In the genomic region with DNA sequence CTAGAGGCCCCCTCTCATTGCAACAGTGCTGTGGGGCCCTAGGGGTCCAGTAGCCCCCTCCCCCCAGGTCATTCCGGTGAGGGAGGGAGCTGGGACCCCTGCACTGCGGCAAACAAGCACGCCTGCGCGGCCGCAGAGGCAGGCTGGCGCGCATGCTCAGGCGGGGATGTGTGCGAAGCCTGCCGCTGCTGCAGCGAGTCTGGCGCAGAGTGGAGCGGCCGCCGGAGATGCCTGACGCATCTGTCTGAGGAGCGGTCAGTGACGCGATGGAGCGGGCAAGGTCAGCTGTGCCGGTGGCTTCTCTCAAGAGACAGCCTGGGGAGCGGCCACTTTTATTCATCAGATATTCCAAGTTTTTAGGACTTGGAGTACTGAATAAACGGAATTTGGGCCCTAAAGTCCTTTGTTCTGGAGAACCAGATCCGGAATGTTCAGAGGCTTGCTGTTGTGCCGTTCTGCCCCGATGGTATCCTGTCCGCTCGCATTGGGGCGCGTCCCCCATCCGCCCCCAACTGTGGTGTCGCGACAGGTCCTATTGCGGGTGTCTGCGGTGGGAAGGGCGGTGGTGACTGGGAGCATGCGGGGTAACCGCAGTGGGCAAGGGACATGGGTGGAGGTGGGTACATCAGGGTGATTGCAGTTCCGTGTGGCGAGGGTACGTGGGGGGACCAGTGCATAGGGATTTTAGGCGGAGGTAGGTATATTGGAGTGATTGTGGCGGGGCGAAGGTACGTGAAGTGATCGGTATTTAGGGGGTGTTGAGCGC, we compare ENCODE assay signal across 8 cellular contexts. TPM values are rescaled to one million over a fixed set of nuclear protein-coding genes. Genes with fewer than 3 reads are reported as not detected.
A peak's percentile ranks its signal among the peaks of the same experiment; 100 is the strongest.
DNase-seq lines count a peak whose midpoint lies in the region; ATAC-seq, FAIRE-seq and TF ChIP-seq lines count a peak whose summit lies in the region.

Gene SNRPN (plus strand): TSS at position 205 of the 766 bp plus-strand sequence. CDS start 19,467 bp downstream, outside the sequence.
A gene with protein sequence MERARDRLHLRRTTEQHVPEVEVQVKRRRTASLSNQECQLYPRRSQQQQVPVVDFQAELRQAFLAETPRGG (plus strand): TSS at position 205 of the 766 bp plus-strand sequence. CDS start 62 bp downstream, at position 267.

- TF ChIP-seq CTCF in endothelial cell of umbilical vein (IDR thresholded peaks at IDR 0.05; ENCODE audit: extremely low read depth in 1 of 2, insufficient read depth in 1 of 2, low read depth in 1 of 2, low read length in 2 of 2) = no peak

- TSS peak; percentile 23 for BruUV-seq in endothelial cell of umbilical vein (replicated peaks; lab: Mats Ljungman, UMichigan)

- H3K27ac ChIP-seq in endothelial cell of umbilical vein (ENCODE audit: insufficient read depth, low read depth, low read length) = peak within 1 kb of the TSS; percentile 64

- peaks cover 49% of the 10 kb centered on the region for H3K79me2 ChIP-seq in endothelial cell of umbilical vein (ENCODE audit: control insufficient read depth, insufficient read depth, low read length)

- ATAC-seq in HG02759 (IDR thresholded peaks at IDR 0.05; ENCODE audit: unreplicated experiment) = peak; percentile 63

- no peaks in the 10 kb centered on the region for H3K36me3 ChIP-seq in endothelial cell of umbilical vein (ENCODE audit: control insufficient read depth in 2 of 2, extremely low read depth in 1 of 2, insufficient read depth in 2 of 2, low read length in 2 of 2)

- no peaks in the 10 kb centered on the region for H3K27me3 ChIP-seq in endothelial cell of umbilical vein (ENCODE audit: control insufficient read depth in 2 of 2, insufficient read depth in 2 of 2, low read length in 2 of 2)

- H3K4me3 ChIP-seq in endothelial cell of umbilical vein (replicated peaks in 1 of 3; ENCODE audit: insufficient read depth in 1 of 3, low read depth in 1 of 3, low read length in 3 of 3) = peak within 1 kb of the TSS; percentile 41 to 95 (median 79)

- H3K4me1 ChIP-seq in endothelial cell of umbilical vein (ENCODE audit: control insufficient read depth, extremely low read depth, insufficient read depth, low read length) = peaks cover 2% of the 10 kb centered on the region

- H3K9me1 ChIP-seq in endothelial cell of umbilical vein (replicated peaks; ENCODE audit: control insufficient read depth, extremely low read depth, insufficient read depth, low read length) = no peaks in the 10 kb centered on the region

- H3K9me3 ChIP-seq in endothelial cell of umbilical vein (replicated peaks; ENCODE audit: control insufficient read depth, insufficient read depth, low read length) = no peaks in the 10 kb centered on the region

- H2AFZ ChIP-seq in endothelial cell of umbilical vein (ENCODE audit: low read depth, low read length) = peak within 1 kb of the TSS; percentile 75

- CTCF ChIA-PET in endothelial cell of umbilical vein (lab: Charles Lee) = no interaction called here

- H3K4me2 ChIP-seq in endothelial cell of umbilical vein (ENCODE audit: insufficient read depth, low read length) = peak within 1 kb of the TSS; percentile 73

- TF ChIP-seq POLR2A in endothelial cell of umbilical vein (IDR thresholded peaks at IDR 0.05; ENCODE audit: low read depth, low read length) = peak; percentile 82

- dilution Hi-C loops in endothelial cell of umbilical vein (cut with MboI; ENCODE audit: extremely low pct_ligation_motif_present, low sequenced_read_pairs) = no loop called here

- DNase-seq in GM04504 (ENCODE audit: low read depth) (peak; percentile 28), NCI-H510A treated with DMSO at 0.1 percent for 48 hours (lab: John Stamatoyannopoulos, UW) (peak; percentile 3), endothelial cell of umbilical vein (ENCODE audit: low read depth, low spot score) (peak; percentile 68), middle frontal gyrus (ENCODE audit: extremely low spot score, low spot score) (peak; percentile 27), 8988T (no peak)
- peak; percentile 65 for DNase-seq in activated CD8-positive, alpha-beta memory T cell treated with anti-CD3 and anti-CD28 coated beads, Interleukin-2, amount 50 U/mL, for 4 hours
- peak; percentile 39 to 42 for DNase-seq in stimulated activated CD8-positive, alpha-beta memory T cell treated with anti-CD3 and anti-CD28 coated beads, Interleukin-15, amount 100 ng/mL, for 4 hours (ENCODE audit: low read depth in 2 of 2)

- H4K20me1 ChIP-seq in endothelial cell of umbilical vein (replicated peaks; ENCODE audit: control insufficient read depth, extremely low read depth, insufficient read depth, low read length) = no peaks in the 10 kb centered on the region

- POLR2A ChIA-PET in endothelial cell of umbilical vein (lab: Charles Lee) = no interaction called here

- no peak for FAIRE-seq in endothelial cell of umbilical vein (lab: Jason Lieb, UNC)

- peak within 1 kb of the TSS; percentile 73 for H3K9ac ChIP-seq in endothelial cell of umbilical vein (replicated peaks; ENCODE audit: extremely low read depth, insufficient read depth, low read length)

- intact Hi-C loops in endothelial cell of umbilical vein (cut with micrococcal nuclease) = loop anchor here (1.0 to 10.0 kb wide), 3 partner anchors 9 to 1310 kb away; partner anchors contain the start of gene MAGEL2

TF ChIP-seq in endothelial cell of umbilical vein, 7 proteins besides CTCF, POLR2A, EP300 and RAD21:
- TF ChIP-seq JUN (IDR thresholded peaks at IDR 0.05; ENCODE audit: borderline replicate concordance, insufficient read depth, insufficient read length, low read depth) (no peak), POLR2AphosphoS5 (IDR thresholded peaks at IDR 0.05; ENCODE audit: insufficient read depth, low read depth, low read length) (peak; percentile 46), FOS (IDR thresholded peaks at IDR 0.05; ENCODE audit: borderline replicate concordance, insufficient read depth, low read length) (peak; percentile 29)

RNA-seq across cellular contexts. Expression of gene SNRPN, which starts in this region (rescaled TPM):
- 103 and 117 TPM in 2 replicates for total RNA-seq in endothelial cell of umbilical vein
- 163 and 192 TPM in 2 replicates for polyA plus RNA-seq in endothelial cell of umbilical vein
- 158 and 179 TPM in 2 replicates for polyA plus RNA-seq in endothelial cell of umbilical vein (2011; cell fraction: cytosol; rRNA removed)
- polyA plus RNA-seq in endothelial cell of umbilical vein (2011; cell fraction: nucleus; rRNA removed) = 119 and 124 TPM in 2 replicates
- polyA plus RNA-seq in endothelial cell of umbilical vein (2012) = 66.6 and 79.0 TPM in 2 replicates
- polyA minus RNA-seq in endothelial cell of umbilical vein = 115 and 131 TPM in 2 replicates
- not detected for polyA minus RNA-seq in endothelial cell of umbilical vein (2011; cell fraction: cytosol; rRNA and poly(A)+ RNA removed)
- 69.5 and 81.3 TPM in 2 replicates for polyA minus RNA-seq in endothelial cell of umbilical vein (2011; cell fraction: nucleus; rRNA and poly(A)+ RNA removed)

RNA-seq across cellular contexts. Expression of the second gene that starts in this region (rescaled TPM):
- total RNA-seq in endothelial cell of umbilical vein = 9.4 and 12.2 TPM in 2 replicates
- 2.3 and 3.9 TPM in 2 replicates for polyA plus RNA-seq in endothelial cell of umbilical vein
- 5.1 and 5.3 TPM in 2 replicates for polyA plus RNA-seq in endothelial cell of umbilical vein (2011; cell fraction: cytosol; rRNA removed)
- 7.8 and 10.8 TPM in 2 replicates for polyA plus RNA-seq in endothelial cell of umbilical vein (2011; cell fraction: nucleus; rRNA removed)
- polyA plus RNA-seq in endothelial cell of umbilical vein (2012) = 70.7 and 78.7 TPM in 2 replicates
- polyA minus RNA-seq in endothelial cell of umbilical vein = 58.1 and 80.2 TPM in 2 replicates
- polyA minus RNA-seq in endothelial cell of umbilical vein (2011; cell fraction: cytosol; rRNA and poly(A)+ RNA removed) = not detected
- polyA minus RNA-seq in endothelial cell of umbilical vein (2011; cell fraction: nucleus; rRNA and poly(A)+ RNA removed) = 26.4 and 31.4 TPM in 2 replicates
